ENCODE assay signal across 1 cellular context in the genomic region with DNA sequence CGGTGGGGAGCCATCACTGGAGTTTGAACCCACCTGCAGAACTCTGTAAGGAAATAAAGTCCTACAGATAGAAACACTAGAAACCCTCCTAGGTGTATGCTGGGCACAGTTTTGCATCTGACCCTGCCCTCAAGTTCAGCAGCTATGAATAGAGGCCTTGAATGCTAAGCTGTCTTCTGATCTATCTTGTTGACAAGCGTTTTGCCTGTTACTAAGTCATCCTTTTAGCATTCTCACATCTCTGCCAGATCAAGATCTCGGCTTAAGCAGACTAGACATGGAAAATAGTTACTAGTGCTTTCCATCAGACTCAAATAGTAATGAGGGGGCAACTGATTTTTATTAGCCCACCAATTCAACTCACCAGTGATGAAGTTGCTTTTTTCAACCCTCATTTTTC.
TF ChIP-seq lines count a peak whose summit lies in the region.

No MANE protein-coding gene starts in this region.

TF ChIP-seq in K562, 482 proteins besides CTCF, POLR2A, EP300 and RAD21:
- TF ChIP-seq, protein P1, sequence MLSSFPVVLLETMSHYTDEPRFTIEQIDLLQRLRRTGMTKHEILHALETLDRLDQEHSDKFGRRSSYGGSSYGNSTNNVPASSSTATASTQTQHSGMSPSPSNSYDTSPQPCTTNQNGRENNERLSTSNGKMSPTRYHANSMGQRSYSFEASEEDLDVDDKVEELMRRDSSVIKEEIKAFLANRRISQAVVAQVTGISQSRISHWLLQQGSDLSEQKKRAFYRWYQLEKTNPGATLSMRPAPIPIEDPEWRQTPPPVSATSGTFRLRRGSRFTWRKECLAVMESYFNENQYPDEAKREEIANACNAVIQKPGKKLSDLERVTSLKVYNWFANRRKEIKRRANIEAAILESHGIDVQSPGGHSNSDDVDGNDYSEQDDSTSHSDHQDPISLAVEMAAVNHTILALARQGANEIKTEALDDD (IDR thresholded peaks at IDR 0.05): peak; percentile 41; the same call in 1 of the 2 replicates
- TF ChIP-seq FOXP1 (CRISPR knock-in tag; IDR thresholded peaks at IDR 0.05): no peak
